Comparison of ENCODE assay signal across 1 cellular context in the genomic region with DNA sequence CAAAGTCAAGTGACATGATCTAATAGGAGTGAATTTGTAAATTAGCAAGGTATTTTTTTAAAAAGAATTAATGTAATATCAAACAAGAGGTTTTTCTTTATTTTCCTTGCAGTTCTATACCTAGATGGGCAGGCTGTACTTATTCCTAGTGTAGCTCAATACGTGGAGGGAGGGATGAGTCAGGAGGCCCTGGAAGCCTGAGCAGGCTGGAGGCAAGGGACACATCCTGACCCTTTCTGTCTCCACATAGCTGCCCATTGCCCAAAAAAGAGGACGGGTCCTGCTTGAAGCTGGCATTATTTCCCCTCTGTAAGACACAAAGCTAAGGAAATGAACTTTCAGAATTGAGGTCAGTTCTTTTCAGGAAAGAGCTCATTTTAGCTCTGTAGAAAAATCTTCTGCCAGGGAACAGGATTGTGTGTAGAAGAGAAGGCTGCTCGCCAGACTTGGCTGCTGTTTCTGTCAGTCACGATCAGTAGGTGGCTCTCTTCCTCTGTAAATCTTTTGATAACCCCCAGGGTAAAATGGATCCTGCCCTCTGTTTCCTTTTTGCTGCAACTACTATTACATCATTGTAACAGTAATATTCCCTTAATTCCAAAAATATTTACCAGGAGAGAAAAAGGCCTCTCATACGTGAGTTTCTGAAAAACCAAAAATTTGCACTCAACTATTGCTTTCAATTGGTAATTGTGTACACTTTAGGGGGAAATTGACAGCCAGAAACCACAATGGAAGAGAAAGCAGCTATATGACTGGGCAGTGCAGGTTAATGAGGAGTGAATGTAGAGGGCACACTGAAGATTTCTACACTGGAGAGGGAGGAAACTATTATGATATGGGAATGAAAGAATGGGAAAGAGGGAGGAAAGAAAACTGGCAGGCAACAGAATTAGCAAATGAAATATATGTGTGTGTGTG.
TF ChIP-seq lines count a peak whose summit lies in the region.

No MANE protein-coding gene starts in this region.

TF ChIP-seq in A549, 52 proteins besides CTCF, POLR2A, EP300 and RAD21 (continued from another document):
- TF ChIP-seq, protein P1, sequence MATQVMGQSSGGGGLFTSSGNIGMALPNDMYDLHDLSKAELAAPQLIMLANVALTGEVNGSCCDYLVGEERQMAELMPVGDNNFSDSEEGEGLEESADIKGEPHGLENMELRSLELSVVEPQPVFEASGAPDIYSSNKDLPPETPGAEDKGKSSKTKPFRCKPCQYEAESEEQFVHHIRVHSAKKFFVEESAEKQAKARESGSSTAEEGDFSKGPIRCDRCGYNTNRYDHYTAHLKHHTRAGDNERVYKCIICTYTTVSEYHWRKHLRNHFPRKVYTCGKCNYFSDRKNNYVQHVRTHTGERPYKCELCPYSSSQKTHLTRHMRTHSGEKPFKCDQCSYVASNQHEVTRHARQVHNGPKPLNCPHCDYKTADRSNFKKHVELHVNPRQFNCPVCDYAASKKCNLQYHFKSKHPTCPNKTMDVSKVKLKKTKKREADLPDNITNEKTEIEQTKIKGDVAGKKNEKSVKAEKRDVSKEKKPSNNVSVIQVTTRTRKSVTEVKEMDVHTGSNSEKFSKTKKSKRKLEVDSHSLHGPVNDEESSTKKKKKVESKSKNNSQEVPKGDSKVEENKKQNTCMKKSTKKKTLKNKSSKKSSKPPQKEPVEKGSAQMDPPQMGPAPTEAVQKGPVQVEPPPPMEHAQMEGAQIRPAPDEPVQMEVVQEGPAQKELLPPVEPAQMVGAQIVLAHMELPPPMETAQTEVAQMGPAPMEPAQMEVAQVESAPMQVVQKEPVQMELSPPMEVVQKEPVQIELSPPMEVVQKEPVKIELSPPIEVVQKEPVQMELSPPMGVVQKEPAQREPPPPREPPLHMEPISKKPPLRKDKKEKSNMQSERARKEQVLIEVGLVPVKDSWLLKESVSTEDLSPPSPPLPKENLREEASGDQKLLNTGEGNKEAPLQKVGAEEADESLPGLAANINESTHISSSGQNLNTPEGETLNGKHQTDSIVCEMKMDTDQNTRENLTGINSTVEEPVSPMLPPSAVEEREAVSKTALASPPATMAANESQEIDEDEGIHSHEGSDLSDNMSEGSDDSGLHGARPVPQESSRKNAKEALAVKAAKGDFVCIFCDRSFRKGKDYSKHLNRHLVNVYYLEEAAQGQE (IDR thresholded peaks at IDR 0.05) = no peak
- TF ChIP-seq, protein P2, sequence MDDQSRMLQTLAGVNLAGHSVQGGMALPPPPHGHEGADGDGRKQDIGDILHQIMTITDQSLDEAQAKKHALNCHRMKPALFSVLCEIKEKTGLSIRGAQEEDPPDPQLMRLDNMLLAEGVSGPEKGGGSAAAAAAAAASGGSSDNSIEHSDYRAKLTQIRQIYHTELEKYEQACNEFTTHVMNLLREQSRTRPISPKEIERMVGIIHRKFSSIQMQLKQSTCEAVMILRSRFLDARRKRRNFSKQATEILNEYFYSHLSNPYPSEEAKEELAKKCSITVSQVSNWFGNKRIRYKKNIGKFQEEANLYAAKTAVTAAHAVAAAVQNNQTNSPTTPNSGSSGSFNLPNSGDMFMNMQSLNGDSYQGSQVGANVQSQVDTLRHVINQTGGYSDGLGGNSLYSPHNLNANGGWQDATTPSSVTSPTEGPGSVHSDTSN (IDR thresholded peaks at IDR 0.05) = no peak
- TF ChIP-seq POLR2AphosphoS2 (conservative IDR thresholded peaks at IDR 0.05; ENCODE audit: low read length) = no peak
